Comparison of ENCODE assay signal across 30 cellular contexts in the genomic region with DNA sequence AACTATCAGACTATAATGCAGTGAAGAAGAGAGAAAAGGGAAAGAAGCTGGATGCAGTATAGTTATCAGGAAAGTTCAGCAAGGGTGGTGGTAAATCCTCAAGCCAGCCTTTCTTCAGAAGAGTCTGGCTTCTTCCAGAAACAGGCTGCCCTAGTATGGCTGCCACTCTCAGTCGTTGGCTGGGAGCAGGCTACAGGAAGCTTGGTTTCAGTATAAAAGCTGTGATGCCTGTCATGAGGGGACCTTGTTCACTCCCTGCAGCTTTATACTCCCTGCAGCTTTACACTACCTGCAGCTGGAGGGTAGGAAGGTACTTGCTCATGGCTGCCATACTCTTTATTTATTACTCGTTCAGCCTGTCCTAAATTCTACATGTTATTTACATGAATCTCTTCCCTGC.
"Had no signal": no experiment of that assay in that cellular context is flagged by ENCODE, and none has a peak within 500 bp of the region (broad histone marks: within the 10 kb centered on the region; RNA-seq: fewer than 3 reads in every experiment).

No MANE protein-coding gene starts in this region.

- ATAC-seq: activated CD8-positive, alpha-beta T cell treated with anti-CD3 and anti-CD28 coated beads, Interleukin-2, amount 10 ng/mL, durations not matched to agents 7 days and 5 days; activated T-helper 17 cell treated with anti-CD3 and anti-CD28 coated beads, Interleukin-2, amount 50 U/mL, for 72 hours; SK-N-SH treated with all-trans-retinoic acid at 6 μM for 48 hours; WTC11 had no signal

- H3K36me3 Mint-ChIP-seq: IgD-negative memory B cell had no signal

- H3K27me3 ChIP-seq: adrenal gland, Peyer's patch, SJSA1 had no signal

- H3K36me3 ChIP-seq: adrenal gland, Peyer's patch, SJSA1 had no signal

- H3K4me3 Mint-ChIP-seq: activated CD8-positive, alpha-beta T cell treated with anti-CD3 and anti-CD28 coated beads, Interleukin-2, amount 10 ng/mL, durations not matched to agents 7 days and 5 days; activated naive CD4-positive, alpha-beta T cell treated with anti-CD3 and anti-CD28 coated beads for 36 hours; activated naive CD8-positive, alpha-beta T cell; activated T-helper 17 cell treated with anti-CD3 and anti-CD28 coated beads, Interleukin-2, amount 50 U/mL, for 72 hours; IgD-negative memory B cell; WTC11 had no signal

- H3K9me3 ChIP-seq: adrenal gland, Peyer's patch, SJSA1 had no signal

- H3K27ac ChIP-seq: adrenal gland, Peyer's patch, RWPE1, SJSA1 had no signal

- H3K4me1 Mint-ChIP-seq: activated T-helper 17 cell treated with anti-CD3 and anti-CD28 coated beads, Interleukin-2, amount 50 U/mL, for 72 hours; IgD-negative memory B cell had no signal

- H3K4me3 ChIP-seq: adrenal gland, Peyer's patch, SJSA1 had no signal

- H3K4me1 ChIP-seq: adrenal gland, Peyer's patch, SJSA1 had no signal

- H3K27me3 Mint-ChIP-seq: activated T-helper 17 cell treated with anti-CD3 and anti-CD28 coated beads, Interleukin-2, amount 50 U/mL, for 72 hours; IgD-negative memory B cell had no signal

- DNase-seq: activated CD4-positive, alpha-beta T cell treated with anti-CD3 and anti-CD28 coated beads for 48 hours; activated CD4-positive, alpha-beta T cell treated with anti-CD3 and anti-CD28 coated beads, Interleukin-2, amount 50 U/mL, for 4 hours; activated CD4-positive, CD25-positive, alpha-beta regulatory T cell treated with anti-CD3 and anti-CD28 coated beads, Interleukin-2, amount 50 U/mL, for 72 hours; activated CD8-positive, alpha-beta T cell treated with anti-CD3 and anti-CD28 coated beads, Interleukin-2, amount 10 ng/mL, durations not matched to agents 7 days and 5 days; activated gamma-delta T cell; activated naive CD4-positive, alpha-beta T cell treated with anti-CD3 and anti-CD28 coated beads for 36 hours; activated T-cell treated with anti-CD3 and anti-CD28 coated beads, Interleukin-2, amount 50 U/mL, for 48 hours; adrenal gland; cerebellar nuclear complex; Karpas-422; NCI-H1092; NCI-H1417; NCI-H1694; NCI-H2029; NCI-H2107; NCI-H2171 treated with DMSO at 0.1 percent for 48 hours; NCI-H226; NCI-H526; NCI-H82; NK-92 treated with Interleukin-12 subunit alpha and Interleukin-12 subunit beta, amount 100 ng/mL, for 24 hours; Peyer's patch; Right ventricle myocardium superior; SW 1271 had no signal

- H3K27ac Mint-ChIP-seq: activated CD8-positive, alpha-beta T cell treated with anti-CD3 and anti-CD28 coated beads, Interleukin-2, amount 10 ng/mL, durations not matched to agents 7 days and 5 days; activated naive CD4-positive, alpha-beta T cell treated with anti-CD3 and anti-CD28 coated beads for 36 hours; activated naive CD8-positive, alpha-beta T cell; activated T-helper 17 cell treated with anti-CD3 and anti-CD28 coated beads, Interleukin-2, amount 50 U/mL, for 72 hours; IgD-negative memory B cell; WTC11 had no signal
